In genomic region chr2:69946351-69947077, GRCh38 we compare ENCODE assay signal across 8 cellular contexts. TPM values are rescaled to one million over a fixed set of nuclear protein-coding genes. Genes with fewer than 3 reads are reported as not detected.
DNase-seq lines count a peak whose midpoint lies in the region; ATAC-seq and FAIRE-seq lines count a peak whose summit lies in the region.

No MANE protein-coding gene starts in this region.

- POLR2A ChIA-PET in activated CD4-positive, alpha-beta T cell treated with anti-CD3 and anti-CD28 coated beads, Interleukin-2, amount 10 ng/mL, durations not matched to agents 7 days and 5 days (lab: Charles Lee): no interaction called here

- DNase-seq in AG08396 (ENCODE audit: low spot score) (peak; percentile 71), HTR-8/SVneo (ENCODE audit: insufficient read length, low spot score) (peak; percentile 67), NCI-H1417 (lab: John Stamatoyannopoulos, UW) (no peak), NCI-H446 treated with DMSO at 0.1 percent for 48 hours (lab: John Stamatoyannopoulos, UW) (no peak)
- DNase-seq in activated CD4-positive, alpha-beta T cell treated with anti-CD3 and anti-CD28 coated beads, Interleukin-2, amount 10 ng/mL, durations not matched to agents 7 days and 5 days: peak; percentile 80
- DNase-seq in stimulated activated CD8-positive, alpha-beta memory T cell treated with anti-CD3 and anti-CD28 coated beads, Interleukin-12 subunit alpha, Interleukin-12 subunit beta, amount 100 ng/mL, for 4 hours (ENCODE audit: low read depth): peak; percentile 18

- FAIRE-seq in HTR-8/SVneo (lab: Jason Lieb, UNC): no peak

- H3K27ac Mint-ChIP-seq in activated CD4-positive, alpha-beta T cell treated with anti-CD3 and anti-CD28 coated beads, Interleukin-2, amount 10 ng/mL, durations not matched to agents 7 days and 5 days: peak overlapping the region; percentile 90

- peaks cover 25% of the 10 kb centered on the region for H3K36me3 Mint-ChIP-seq in activated CD4-positive, alpha-beta T cell treated with anti-CD3 and anti-CD28 coated beads, Interleukin-2, amount 10 ng/mL, durations not matched to agents 7 days and 5 days (ENCODE audit: low read depth)

- CTCF ChIA-PET in activated CD4-positive, alpha-beta T cell treated with anti-CD3 and anti-CD28 coated beads, Interleukin-2, amount 10 ng/mL, durations not matched to agents 7 days and 5 days (lab: Charles Lee): interaction anchor here (0.5 to 1.8 kb wide), 8 partner anchors 11 to 195 kb away, joined by 3 to 4 read pairs (median 3); no protein-coding TSS in a partner anchor

- ATAC-seq in GM19372 (IDR thresholded peaks at IDR 0.05; ENCODE audit: low read depth, unreplicated experiment) (peak; percentile 65), esophagus mucosa (peak; percentile 46)

- no peaks in the 10 kb centered on the region for H3K9me3 Mint-ChIP-seq in activated CD4-positive, alpha-beta T cell treated with anti-CD3 and anti-CD28 coated beads, Interleukin-2, amount 10 ng/mL, durations not matched to agents 7 days and 5 days

- H3K4me3 Mint-ChIP-seq in activated CD4-positive, alpha-beta T cell treated with anti-CD3 and anti-CD28 coated beads, Interleukin-2, amount 10 ng/mL, durations not matched to agents 7 days and 5 days: peak overlapping the region; percentile 9

- H3K4me1 Mint-ChIP-seq in activated CD4-positive, alpha-beta T cell treated with anti-CD3 and anti-CD28 coated beads, Interleukin-2, amount 10 ng/mL, durations not matched to agents 7 days and 5 days: peaks cover 51% of the 10 kb centered on the region

- peaks cover 2% of the 10 kb centered on the region for H3K27me3 Mint-ChIP-seq in activated CD4-positive, alpha-beta T cell treated with anti-CD3 and anti-CD28 coated beads, Interleukin-2, amount 10 ng/mL, durations not matched to agents 7 days and 5 days

RNA-seq across cellular contexts. Expression of gene ASPRV1, which starts 14.9 kb away (rescaled TPM):
- under 1 TPM; 0.69 to 0.99 TPM for total RNA-seq in activated CD4-positive, alpha-beta T cell treated with anti-CD3 and anti-CD28 coated beads, Interleukin-2, amount 10 ng/mL, durations not matched to agents 7 days and 5 days
- 0.16 TPM for total RNA-seq in esophagus mucosa

RNA-seq across cellular contexts. Expression of gene MXD1, which starts 31.6 kb away (rescaled TPM):
- 10 to 100 TPM; 17.0 to 19.1 TPM for total RNA-seq in activated CD4-positive, alpha-beta T cell treated with anti-CD3 and anti-CD28 coated beads, Interleukin-2, amount 10 ng/mL, durations not matched to agents 7 days and 5 days
- 155 TPM for total RNA-seq in esophagus mucosa

RNA-seq across cellular contexts. Expression of gene SNRNP27, which starts 52.8 kb away (rescaled TPM):
- 10 to 100 TPM; 58.1 to 62.8 TPM for total RNA-seq in activated CD4-positive, alpha-beta T cell treated with anti-CD3 and anti-CD28 coated beads, Interleukin-2, amount 10 ng/mL, durations not matched to agents 7 days and 5 days
- total RNA-seq in esophagus mucosa: 14.7 TPM

Comparison
In these comparisons a context has a peak if more than half of its experiments do, and no peak if none do; other contexts are left out.
1. DNase-seq: peak in AG08396 (single experiment), HTR-8/SVneo (single experiment), activated CD4-positive, alpha-beta T cell treated with anti-CD3 and anti-CD28 coated beads, Interleukin-2, amount 10 ng/mL, durations not matched to agents 7 days and 5 days (single experiment) and stimulated activated CD8-positive, alpha-beta memory T cell treated with anti-CD3 and anti-CD28 coated beads, Interleukin-12 subunit alpha, Interleukin-12 subunit beta, amount 100 ng/mL, for 4 hours (single experiment); none in NCI-H1417 (0 of 3) and NCI-H446 treated with DMSO at 0.1 percent for 48 hours (single experiment).